Comparison of ENCODE assay signal across 23 cellular contexts in genomic region chr1:87300579-87300978, GRCh38.
"Had no signal": no experiment of that assay in that cellular context is flagged by ENCODE, and none has a peak within 500 bp of the region (broad histone marks: within the 10 kb centered on the region; RNA-seq: fewer than 3 reads in every experiment).

No MANE protein-coding gene starts in this region.

- DNase-seq: colonic mucosa; cortex of kidney; effector CD4-positive, alpha-beta T cell; effector memory CD4-positive, alpha-beta T cell; esophagus squamous epithelium; foreskin fibroblast; foreskin melanocyte; gastrocnemius medialis; glutamatergic neuron; head of caudate nucleus; heart right ventricle; hippocampal formation; left cardiac atrium; left lung; left ventricle myocardium superior; lower lobe of right lung; mesenchymal stem cell; mucosa of descending colon; naive B cell; naive thymus-derived CD8-positive, alpha-beta T cell had no signal

- H3K9me3 ChIP-seq: colonic mucosa, esophagus squamous epithelium, gastrocnemius medialis, heart right ventricle, left lung, lower lobe of right lung, mucosa of descending colon had no signal

- ATAC-seq: gastrocnemius medialis; heart right ventricle; left cardiac atrium; left lung; left ventricle myocardium superior; lower lobe of right lung; mucosa of descending colon; naive thymus-derived CD8-positive, alpha-beta T cell had no signal

- H3K27ac ChIP-seq: colonic mucosa, esophagus squamous epithelium, gastrocnemius medialis, heart right ventricle, left lung, lower lobe of right lung had no signal

- H3K4me1 ChIP-seq: colonic mucosa, esophagus squamous epithelium, gastrocnemius medialis, heart right ventricle, left lung, lower lobe of right lung had no signal

- H3K36me3 ChIP-seq: colonic mucosa, esophagus squamous epithelium, gastrocnemius medialis, heart right ventricle, left lung, lower lobe of right lung had no signal

- H3K27me3 ChIP-seq: colonic mucosa, esophagus squamous epithelium, gastrocnemius medialis, heart right ventricle, left lung had no signal

- FAIRE-seq: endothelial cell of umbilical vein, islet of Langerhans, keratinocyte had no signal

- H3K4me3 ChIP-seq: colonic mucosa, esophagus squamous epithelium, gastrocnemius medialis, heart right ventricle, left lung, lower lobe of right lung, mucosa of descending colon had no signal
